Comparison of ENCODE assay signal across 13 cellular contexts in genomic region chr9:137270929-137271695, GRCh38. TPM values are rescaled to one million over a fixed set of nuclear protein-coding genes. Genes with fewer than 3 reads are reported as not detected.
DNase-seq lines count a peak whose midpoint lies in the region; ATAC-seq, FAIRE-seq and TF ChIP-seq lines count a peak whose summit lies in the region.
"Had no signal": no experiment of that assay in that cellular context is flagged by ENCODE, and none has a peak within 500 bp of the region (broad histone marks: within the 10 kb centered on the region; RNA-seq: fewer than 3 reads in every experiment).

No MANE protein-coding gene starts in this region.

- H3K4me3 Mint-ChIP-seq in CD8-positive, alpha-beta T cell = peak overlapping the region; percentile 9
- H3K4me3 Mint-ChIP-seq in astrocyte (ENCODE audit: unreplicated experiment) = no peak overlapping the region
- peak overlapping the region; percentile 30 to 78 (median 57) for H3K4me3 Mint-ChIP-seq in naive thymus-derived CD4-positive, alpha-beta T cell

- no peaks in the 10 kb centered on the region for H3K27me3 ChIP-seq in CD8-positive, alpha-beta T cell (ENCODE audit: insufficient read depth, low read length)
- H3K27me3 ChIP-seq in astrocyte (ENCODE audit: insufficient read depth, low read length) = no peaks in the 10 kb centered on the region
- H3K27me3 ChIP-seq in naive thymus-derived CD4-positive, alpha-beta T cell (ENCODE audit: control insufficient read depth in 2 of 2, insufficient read depth in 2 of 2, low read length in 2 of 2) = no peaks in the 10 kb centered on the region

- no peak overlapping the region for H3K27ac ChIP-seq in CD8-positive, alpha-beta T cell (ENCODE audit: low read depth, low read length)
- H3K27ac ChIP-seq in astrocyte (ENCODE audit: low read depth, low read length) = no peak overlapping the region
- H3K27ac ChIP-seq in naive thymus-derived CD4-positive, alpha-beta T cell (ENCODE audit: low read depth, low read length) = no peak overlapping the region

- DNase-seq in CD8-positive, alpha-beta T cell = peak in 5 of 7 experiments; percentile 20 to 64 (median 49)
- DNase-seq in Jurkat, Clone E6-1 (ENCODE audit: low read depth, low spot score) = peak; percentile 93
- DNase-seq in astrocyte (ENCODE audit: low read depth) (no peak), DMS53 (lab: John Stamatoyannopoulos, UW) (no peak), amygdala (lab: John Stamatoyannopoulos, UW) (no peak)
- DNase-seq in naive thymus-derived CD4-positive, alpha-beta T cell = peak in 7 of 9 donors; percentile 39 to 67 (median 58)
- DNase-seq: COR-L47, dermis blood vessel endothelial cell, Kasumi-1, NCI-H1930, retina, substantia nigra had no signal

- peaks cover 21% of the 10 kb centered on the region for H3K4me1 ChIP-seq in CD8-positive, alpha-beta T cell (ENCODE audit: insufficient read depth, low read length)
- H3K4me1 ChIP-seq in astrocyte (ENCODE audit: insufficient read depth, low read length) = peaks cover 4% of the 10 kb centered on the region
- H3K4me1 ChIP-seq in naive thymus-derived CD4-positive, alpha-beta T cell (ENCODE audit: control insufficient read depth in 2 of 2, insufficient read depth in 2 of 2, low read length in 2 of 2) = peaks cover 0 to 16% of the 10 kb centered on the region in 2 donors

- no peaks in the 10 kb centered on the region for H3K9me3 ChIP-seq in CD8-positive, alpha-beta T cell (ENCODE audit: low read length)
- no peaks in the 10 kb centered on the region for H3K9me3 ChIP-seq in astrocyte (ENCODE audit: insufficient read depth, low read depth, low read length)
- H3K9me3 ChIP-seq in naive thymus-derived CD4-positive, alpha-beta T cell (ENCODE audit: control insufficient read depth in 2 of 3, low read length in 3 of 3) = no peaks in the 10 kb centered on the region

- POLR2A ChIA-PET in CD8-positive, alpha-beta T cell (lab: Charles Lee) = no interaction called here
- POLR2A ChIA-PET in naive thymus-derived CD4-positive, alpha-beta T cell (lab: Charles Lee) = interaction anchor here (1.0 to 2.4 kb wide), 2 partner anchors 15 to 30 kb away, joined by 6 to 8 read pairs; partner anchors contain the start of gene TUBB4B

- intact Hi-C loops in CD8-positive, alpha-beta T cell (cut with DNase I, micrococcal nuclease) = no loop called here
- intact Hi-C loops in naive thymus-derived CD4-positive, alpha-beta T cell (cut with micrococcal nuclease) = loop anchor here in 1 of 2 donors (2.0 kb wide), 1 partner anchor 16 kb away; the partner anchor contains the start of gene NELFB

- peaks cover 6% of the 10 kb centered on the region for H3K27me3 Mint-ChIP-seq in CD8-positive, alpha-beta T cell (ENCODE audit: low read depth)
- H3K27me3 Mint-ChIP-seq in astrocyte (ENCODE audit: low read depth, unreplicated experiment) = no peaks in the 10 kb centered on the region
- no peaks in the 10 kb centered on the region for H3K27me3 Mint-ChIP-seq in naive thymus-derived CD4-positive, alpha-beta T cell

- CTCF ChIA-PET in CD8-positive, alpha-beta T cell (lab: Charles Lee) = no interaction called here
- CTCF ChIA-PET in naive thymus-derived CD4-positive, alpha-beta T cell (lab: Charles Lee) = interaction anchor here (0.6 kb wide), 1 partner anchor 23 kb away, joined by 3 read pairs; no protein-coding TSS in a partner anchor

- H3K4me3 ChIP-seq in CD8-positive, alpha-beta T cell (ENCODE audit: low read depth, low read length) = no peak overlapping the region
- H3K4me3 ChIP-seq in Jurkat, Clone E6-1 (ENCODE audit: low read length) = no peak overlapping the region
- H3K4me3 ChIP-seq in astrocyte (ENCODE audit: insufficient read depth, low read depth, low read length) = no peak overlapping the region
- no peak overlapping the region for H3K4me3 ChIP-seq in naive thymus-derived CD4-positive, alpha-beta T cell (ENCODE audit: low read length)

- peaks cover 8% of the 10 kb centered on the region for H3K79me2 ChIP-seq in astrocyte (ENCODE audit: insufficient read depth, low read length)

- H2AFZ ChIP-seq in astrocyte (ENCODE audit: low read depth, low read length) = no peak overlapping the region

- no peaks in the 10 kb centered on the region for H3K9me3 Mint-ChIP-seq in CD8-positive, alpha-beta T cell
- no peaks in the 10 kb centered on the region for H3K9me3 Mint-ChIP-seq in astrocyte (ENCODE audit: unreplicated experiment)
- H3K9me3 Mint-ChIP-seq in naive thymus-derived CD4-positive, alpha-beta T cell = no peaks in the 10 kb centered on the region

- H3K4me1 Mint-ChIP-seq in CD8-positive, alpha-beta T cell (ENCODE audit: low read depth) = peaks cover 9% of the 10 kb centered on the region
- H3K4me1 Mint-ChIP-seq in astrocyte (ENCODE audit: low read depth, unreplicated experiment) = peaks cover 6% of the 10 kb centered on the region
- peaks cover 14 to 27% (median 16%) of the 10 kb centered on the region in 7 donors for H3K4me1 Mint-ChIP-seq in naive thymus-derived CD4-positive, alpha-beta T cell

- no peak overlapping the region for H3K27ac Mint-ChIP-seq in CD8-positive, alpha-beta T cell
- peak overlapping the region; percentile 80 for H3K27ac Mint-ChIP-seq in astrocyte (ENCODE audit: unreplicated experiment)
- H3K27ac Mint-ChIP-seq in naive thymus-derived CD4-positive, alpha-beta T cell = peak overlapping the region in 6 of 9 donors; percentile 19 to 82 (median 64)

- no peak for TF ChIP-seq POLR2A in GM18505 (IDR thresholded peaks at IDR 0.05; ENCODE audit: borderline replicate concordance, extremely low read depth, insufficient read depth, insufficient read length)

- H3K4me2 ChIP-seq in astrocyte (ENCODE audit: low read length) = no peak overlapping the region

- no peak overlapping the region for H3K9ac ChIP-seq in astrocyte (ENCODE audit: low read length)

- peak; percentile 66 for ATAC-seq in CD8-positive, alpha-beta T cell
- ATAC-seq in naive thymus-derived CD4-positive, alpha-beta T cell = peak; percentile 67
- ATAC-seq in GM18505 (IDR thresholded peaks at IDR 0.05; ENCODE audit: unreplicated experiment) = no peak

- H3K36me3 ChIP-seq in CD8-positive, alpha-beta T cell (ENCODE audit: insufficient read depth, low read length) = peaks cover 9% of the 10 kb centered on the region
- H3K36me3 ChIP-seq in astrocyte (ENCODE audit: insufficient read depth, low read length) = peaks cover 9% of the 10 kb centered on the region
- H3K36me3 ChIP-seq in naive thymus-derived CD4-positive, alpha-beta T cell (ENCODE audit: control insufficient read depth in 2 of 3, insufficient read depth in 3 of 3, low read length in 3 of 3) = peaks cover 0 to 53% (median 4%) of the 10 kb centered on the region in 3 experiments

- H3K36me3 Mint-ChIP-seq in CD8-positive, alpha-beta T cell = peaks cover 40% of the 10 kb centered on the region
- peaks cover 15% of the 10 kb centered on the region for H3K36me3 Mint-ChIP-seq in astrocyte (ENCODE audit: low read depth, unreplicated experiment)
- H3K36me3 Mint-ChIP-seq in naive thymus-derived CD4-positive, alpha-beta T cell = peaks cover 4 to 28% (median 5%) of the 10 kb centered on the region in 5 donors

- TF ChIP-seq CTCF in CD8-positive, alpha-beta T cell (IDR thresholded peaks at IDR 0.05) = no peak
- TF ChIP-seq CTCF in astrocyte (IDR thresholded peaks at IDR 0.05; ENCODE audit: insufficient read depth, low read depth, low read length) = no peak

- no peak for FAIRE-seq in astrocyte (lab: Jason Lieb, UNC)

- peaks cover 48% of the 10 kb centered on the region for H4K20me1 ChIP-seq in astrocyte (ENCODE audit: insufficient read depth, low read length)

RNA-seq across cellular contexts. Expression of gene TOR4A, which starts 6.4 kb away (rescaled TPM):
- total RNA-seq in CD8-positive, alpha-beta T cell = under 1 TPM; 0.22 to 0.42 TPM
- polyA plus RNA-seq in Jurkat, Clone E6-1 (2012; ENCODE audit: insufficient read depth, insufficient read length) = not detected
- total RNA-seq in astrocyte = 10.8 and 11.8 TPM in 2 replicates
- total RNA-seq in naive thymus-derived CD4-positive, alpha-beta T cell = 10 to 100 TPM in 2 of 5 experiments, 1 to 10 TPM in 2, under 1 TPM in 1; 0.84 to 16.6 (median 2.3) TPM
- under 1 TPM in 1 of 2 donors, not detected in 1; 0.07 TPM for polyA plus RNA-seq in naive thymus-derived CD4-positive, alpha-beta T cell

RNA-seq across cellular contexts. Expression of gene NELFB, which starts 16.0 kb away (rescaled TPM):
- 10 to 100 TPM; 17.1 to 17.6 TPM for total RNA-seq in CD8-positive, alpha-beta T cell
- 67.4 TPM for polyA plus RNA-seq in Jurkat, Clone E6-1 (2012; ENCODE audit: insufficient read depth, insufficient read length)
- total RNA-seq in astrocyte = 45.8 and 48.9 TPM in 2 replicates
- total RNA-seq in naive thymus-derived CD4-positive, alpha-beta T cell = 10 to 100 TPM; 33.4 to 64.2 (median 38.9) TPM
- polyA plus RNA-seq in naive thymus-derived CD4-positive, alpha-beta T cell = 10 to 100 TPM; 22.9 to 36.5 TPM

RNA-seq across cellular contexts. Expression of gene STPG3, which starts 20.0 kb away (rescaled TPM):
- total RNA-seq in CD8-positive, alpha-beta T cell = under 1 TPM in 1 of 2 experiments, not detected in 1; 0.30 TPM
- 3.5 TPM for polyA plus RNA-seq in Jurkat, Clone E6-1 (2012; ENCODE audit: insufficient read depth, insufficient read length)
- not detected in 2 replicates for total RNA-seq in astrocyte
- not detected for total RNA-seq in naive thymus-derived CD4-positive, alpha-beta T cell
- polyA plus RNA-seq in naive thymus-derived CD4-positive, alpha-beta T cell = not detected

RNA-seq across cellular contexts. Expression of gene TUBB4B, which starts 30.0 kb away (rescaled TPM):
- total RNA-seq in CD8-positive, alpha-beta T cell = 100 to 1,000 TPM; 114 to 120 TPM
- 605 TPM for polyA plus RNA-seq in Jurkat, Clone E6-1 (2012; ENCODE audit: insufficient read depth, insufficient read length)
- 188 and 218 TPM in 2 replicates for total RNA-seq in astrocyte
- total RNA-seq in naive thymus-derived CD4-positive, alpha-beta T cell = 100 to 1,000 TPM in 1 of 5 experiments, 10 to 100 TPM in 4; 44.2 to 260 (median 87.5) TPM
- 10 to 100 TPM; 17.5 to 49.9 TPM for polyA plus RNA-seq in naive thymus-derived CD4-positive, alpha-beta T cell

RNA-seq across cellular contexts. Expression of gene NRARP, which starts 31.0 kb away (rescaled TPM):
- 1 to 10 TPM in 1 of 2 experiments, under 1 TPM in 1; 1.00 to 1.5 TPM for total RNA-seq in CD8-positive, alpha-beta T cell
- 1.1 TPM for polyA plus RNA-seq in Jurkat, Clone E6-1 (2012; ENCODE audit: insufficient read depth, insufficient read length)
- total RNA-seq in astrocyte = 6.9 and 7.3 TPM in 2 replicates
- 1 to 10 TPM in 3 of 5 experiments, under 1 TPM in 2; 0.70 to 2.7 (median 1.7) TPM for total RNA-seq in naive thymus-derived CD4-positive, alpha-beta T cell
- polyA plus RNA-seq in naive thymus-derived CD4-positive, alpha-beta T cell = not detected

Comparison
In these comparisons a context has a peak if more than half of its experiments do, and no peak if none do; other contexts are left out.
1. DNase-seq: peak in CD8-positive, alpha-beta T cell (5 of 7), Jurkat, Clone E6-1 (single experiment) and naive thymus-derived CD4-positive, alpha-beta T cell (7 of 9); none in astrocyte (single experiment), DMS53 (single experiment) and amygdala (0 of 56).